In genomic region chr16:69376393-69377059, GRCh38 we compare ENCODE assay signal across 22 cellular contexts. TPM values are rescaled to one million over a fixed set of nuclear protein-coding genes. Genes with fewer than 3 reads are reported as not detected.
"Had no signal": no experiment of that assay in that cellular context is flagged by ENCODE, and none has a peak within 500 bp of the region (broad histone marks: within the 10 kb centered on the region; RNA-seq: fewer than 3 reads in every experiment).

No MANE protein-coding gene starts in this region.

- H3K4me3 Mint-ChIP-seq: memory B cell, mesothelial cell of epicardium, natural killer cell, neural crest cell had no signal

- ATAC-seq: gastroesophageal sphincter, left lobe of liver, natural killer cell had no signal

- H3K4me1 Mint-ChIP-seq: mesothelial cell of epicardium had no signal

- H3K9me3 ChIP-seq: esophagus squamous epithelium, gastroesophageal sphincter, ovary, right atrium auricular region had no signal

- H3K9me3 Mint-ChIP-seq: memory B cell, mesothelial cell of epicardium, natural killer cell, neural crest cell had no signal

- FAIRE-seq: small intestine had no signal

- H3K27me3 Mint-ChIP-seq: memory B cell had no signal

- H3K27ac ChIP-seq: esophagus squamous epithelium, gastroesophageal sphincter, ovary, right atrium auricular region had no signal

- H3K27ac Mint-ChIP-seq: mesothelial cell of epicardium had no signal

- H3K4me3 ChIP-seq: esophagus squamous epithelium, gastroesophageal sphincter, ovary, right atrium auricular region had no signal

- H3K36me3 ChIP-seq: ovary had no signal

- H3K27me3 ChIP-seq: esophagus squamous epithelium, gastroesophageal sphincter, ovary, right atrium auricular region had no signal

- H3K36me3 Mint-ChIP-seq: natural killer cell had no signal

- DNase-seq: effector memory CD4-positive, alpha-beta T cell; esophagus squamous epithelium; foreskin fibroblast; glutamatergic neuron; islet precursor cell; natural killer cell; nucleus accumbens; ovary; small intestine; stimulated activated CD4-positive, alpha-beta T cell treated with anti-CD3 and anti-CD28 coated beads, Interleukin-12 subunit alpha, Interleukin-12 subunit beta, amount 100 ng/mL, for 4 hours; stimulated activated naive CD4-positive, alpha-beta T cell treated with Interleukin-2 at 50 U/mL for 16 hours; trophoblast cell had no signal

RNA-seq across cellular contexts. Expression of gene TMED6, which starts 24.9 kb away (rescaled TPM):
- total RNA-seq: epithelial cell of proximal tubule, esophagus squamous epithelium, lower leg skin, myocyte, right atrium auricular region, urinary bladder had no signal
- polyA plus RNA-seq: ovary had no signal
